In genomic region chr3:190064112-190064511, GRCh38 we compare ENCODE assay signal across 13 cellular contexts. TPM values are rescaled to one million over a fixed set of nuclear protein-coding genes. Genes with fewer than 3 reads are reported as not detected.
A peak's percentile ranks its signal among the peaks of the same experiment; 100 is the strongest.
DNase-seq lines count a peak whose midpoint lies in the region; ATAC-seq and TF ChIP-seq lines count a peak whose summit lies in the region.
"Had no signal": no experiment of that assay in that cellular context is flagged by ENCODE, and none has a peak within 500 bp of the region (broad histone marks: within the 10 kb centered on the region; RNA-seq: fewer than 3 reads in every experiment).

No MANE protein-coding gene starts in this region.

- H3K9me3 Mint-ChIP-seq in endothelial cell (ENCODE audit: unreplicated experiment) (no peaks in the 10 kb centered on the region), GM23338 (no peaks in the 10 kb centered on the region)
- H3K9me3 Mint-ChIP-seq: dendritic cell treated with granulocyte-macrophage colony-stimulating factor and Interleukin-4, amounts not matched to agents 40 ng/mL and 50 ng/mL, for 4 days; T-helper 2 cell treated with Interferon-gamma antibody and Interleukin-4, amounts not matched to agents 5 μg/mL and 100 μg/mL, for 36 hours had no signal

- no peak overlapping the region for H3K4me3 Mint-ChIP-seq in endothelial cell (ENCODE audit: unreplicated experiment)
- no peak overlapping the region for H3K4me3 Mint-ChIP-seq in GM23338
- H3K4me3 Mint-ChIP-seq: dendritic cell treated with granulocyte-macrophage colony-stimulating factor and Interleukin-4, amounts not matched to agents 40 ng/mL and 50 ng/mL, for 4 days; T-helper 2 cell treated with Interferon-gamma antibody and Interleukin-4, amounts not matched to agents 5 μg/mL and 100 μg/mL, for 36 hours had no signal

- no peaks in the 10 kb centered on the region for H3K36me3 Mint-ChIP-seq in endothelial cell (ENCODE audit: low read depth, unreplicated experiment)
- H3K36me3 Mint-ChIP-seq in GM23338 (ENCODE audit: low read depth): no peaks in the 10 kb centered on the region

- H3K4me2 ChIP-seq in GM23338: no peak overlapping the region

- H3K27me3 ChIP-seq in brain microvascular endothelial cell (replicated peaks) (no peaks in the 10 kb centered on the region), GM23338 (ENCODE audit: insufficient read depth) (no peaks in the 10 kb centered on the region)

- no peaks in the 10 kb centered on the region for H3F3A ChIP-seq in GM23338 (replicated peaks; ENCODE audit: low read depth)

- peak; percentile 27 to 97 for ATAC-seq in left cardiac atrium
- no peak for ATAC-seq in Right ventricle myocardium inferior
- no peak for ATAC-seq in GM21526 (IDR thresholded peaks at IDR 0.05; ENCODE audit: low FRiP score, unreplicated experiment)
- ATAC-seq in HG02840 (IDR thresholded peaks at IDR 0.05; ENCODE audit: low FRiP score, unreplicated experiment): no peak
- no peak for ATAC-seq in GM23338
- ATAC-seq: psoas muscle had no signal

- no peaks in the 10 kb centered on the region for H3K4me1 ChIP-seq in GM23338 (ENCODE audit: insufficient read depth)
- H3K4me1 ChIP-seq: psoas muscle had no signal

- no peaks in the 10 kb centered on the region for H4K20me1 ChIP-seq in GM23338 (replicated peaks; ENCODE audit: insufficient read depth)

- H3K36me3 ChIP-seq in brain microvascular endothelial cell (replicated peaks): no peaks in the 10 kb centered on the region
- H3K36me3 ChIP-seq in GM23338 (ENCODE audit: insufficient read depth): no peaks in the 10 kb centered on the region

- H3K27ac Mint-ChIP-seq in endothelial cell (ENCODE audit: unreplicated experiment) (no peak overlapping the region), GM23338 (no peak overlapping the region)
- H3K27ac Mint-ChIP-seq: dendritic cell treated with granulocyte-macrophage colony-stimulating factor and Interleukin-4, amounts not matched to agents 40 ng/mL and 50 ng/mL, for 4 days; T-helper 2 cell treated with Interferon-gamma antibody and Interleukin-4, amounts not matched to agents 5 μg/mL and 100 μg/mL, for 36 hours had no signal

- no peaks in the 10 kb centered on the region for H3K9me2 ChIP-seq in GM23338 (ENCODE audit: insufficient read depth)

- in situ Hi-C loops in brain microvascular endothelial cell (cut with HindIII; ENCODE audit: low pct_ligation_motif_present, low sequenced_read_pairs): no loop called here

- H3K4me1 Mint-ChIP-seq in endothelial cell (ENCODE audit: unreplicated experiment): no peaks in the 10 kb centered on the region
- H3K4me1 Mint-ChIP-seq in GM23338: peaks cover 22% of the 10 kb centered on the region

- intact Hi-C loops in left cardiac atrium (cut with DNase I) (no loop called here), Right ventricle myocardium inferior (cut with DNase I) (no loop called here)

- peak overlapping the region; percentile 50 for H3K27ac ChIP-seq in brain microvascular endothelial cell
- H3K27ac ChIP-seq in GM23338 (ENCODE audit: low read depth): no peak overlapping the region
- H3K27ac ChIP-seq: psoas muscle had no signal

- H2AFZ ChIP-seq in GM23338: no peak overlapping the region

- TF ChIP-seq CTCF in brain microvascular endothelial cell (IDR thresholded peaks at IDR 0.05; ENCODE audit: low read depth, low read length, missing control alignments) (no peak), endothelial cell (IDR thresholded peaks at IDR 0.05; ENCODE audit: unreplicated experiment) (no peak), GM23338 (conservative IDR thresholded peaks at IDR 0.05; ENCODE audit: low read depth in 2 of 2) (no peak)

- H3K27me3 Mint-ChIP-seq in endothelial cell (ENCODE audit: unreplicated experiment): no peaks in the 10 kb centered on the region
- H3K27me3 Mint-ChIP-seq in GM23338 (ENCODE audit: insufficient read depth, low read depth, poor library complexity): no peaks in the 10 kb centered on the region
- H3K27me3 Mint-ChIP-seq: dendritic cell treated with granulocyte-macrophage colony-stimulating factor and Interleukin-4, amounts not matched to agents 40 ng/mL and 50 ng/mL, for 4 days had no signal

- H3K4me3 ChIP-seq in brain microvascular endothelial cell (ENCODE audit: low read depth, low read length) (no peak overlapping the region), GM23338 (no peak overlapping the region)
- H3K4me3 ChIP-seq: psoas muscle had no signal

- no peaks in the 10 kb centered on the region for H3K79me2 ChIP-seq in GM23338 (replicated peaks; ENCODE audit: insufficient read depth)

- DNase-seq in left cardiac atrium (no peak), Right ventricle myocardium inferior (ENCODE audit: missing footprints) (no peak), brain microvascular endothelial cell (peak; percentile 89), kidney tubule cell (ENCODE audit: low spot score) (peak; percentile 96), endothelial cell (ENCODE audit: low spot score) (no peak), GM23338 (ENCODE audit: low spot score) (no peak)
- DNase-seq: 8988T, NCI-H774, psoas muscle had no signal

TF ChIP-seq in GM23338, 12 proteins besides CTCF, POLR2A, EP300 and RAD21:
- no peak for TF ChIP-seq ZNF331 (CRISPR knock-in tag; IDR thresholded peaks at IDR 0.05; ENCODE audit: low read depth)
- TF ChIP-seq ZNF462 (CRISPR knock-in tag; IDR thresholded peaks at IDR 0.05): no peak

RNA-seq across cellular contexts. Expression of gene P3H2, which starts 56.6 kb away (rescaled TPM):
- total RNA-seq in left cardiac atrium: 1 to 10 TPM; 1.6 to 4.0 TPM
- total RNA-seq in Right ventricle myocardium inferior: 1.3 TPM
- 1.5 TPM for total RNA-seq in endothelial cell (ENCODE audit: unreplicated experiment)
- 20.5 and 24.2 TPM in 2 replicates for total RNA-seq in GM23338 (2014; rRNA removed; shearing (Covaris generic))
- 7.2 and 8.2 TPM in 2 replicates for polyA plus RNA-seq in GM23338 (2016; fragmentation: Nextera tagmentation; extraction: Ambion mirVana)

Comparison
In these comparisons a context has a peak if more than half of its experiments do, and no peak if none do; other contexts are left out.
1. ATAC-seq: peak in left cardiac atrium (2 of 2); none in Right ventricle myocardium inferior (single experiment), GM21526 (single experiment), HG02840 (single experiment) and GM23338 (single experiment).
2. DNase-seq: peak in brain microvascular endothelial cell (single experiment) and kidney tubule cell (single experiment); none in left cardiac atrium (single experiment), Right ventricle myocardium inferior (single experiment), endothelial cell (single experiment) and GM23338 (single experiment).